In genomic region chrX:47658684-47659515, GRCh38 we compare ENCODE assay signal across 8 cellular contexts.
DNase-seq lines count a peak whose midpoint lies in the region; ATAC-seq and FAIRE-seq lines count a peak whose summit lies in the region.

TSS of gene UXT (minus strand) at chrX:47659180. CDS start at chrX:47658927, 253 bp downstream.

- peak within 1 kb of the TSS; percentile 98 for H3K27ac ChIP-seq in layer of hippocampus (ENCODE audit: low read depth, low read length)

- DNase-seq in Ammon's horn (ENCODE audit: low spot score) (peak; percentile 93), GM19239 (ENCODE audit: insufficient read length, low spot score) (peak; percentile 60), NCI-H526 (lab: John Stamatoyannopoulos, UW) (peak; percentile 94 to 95)
- peak; percentile 96 for DNase-seq in activated CD4-positive, alpha-beta T cell treated with anti-CD3 and anti-CD28 coated beads for 48 hours
- peak; percentile 83 to 84 for DNase-seq in stimulated activated CD4-positive, alpha-beta T cell treated with anti-CD3 and anti-CD28 coated beads, Interleukin-1b, Interleukin-23, amount 100 ng/mL, for 4 hours (ENCODE audit: low read depth in 2 of 2)

- FAIRE-seq in GM19239 (lab: Jason Lieb, UNC) = peak; percentile 98
- peak; percentile 45 for FAIRE-seq in colon (lab: Jason Lieb, UNC)

- H3K27me3 ChIP-seq in layer of hippocampus (ENCODE audit: control insufficient read depth, insufficient read depth, low read length) = no peaks in the 10 kb centered on the region

- peak; percentile 67 for ATAC-seq in HG03457 (IDR thresholded peaks at IDR 0.05; ENCODE audit: unreplicated experiment)

Comparison
In these comparisons a context has a peak if more than half of its experiments do, and no peak if none do; other contexts are left out.
1. Peak in every context shown above with its lines: DNase-seq, ATAC-seq and H3K27ac ChIP-seq.